3 cellular contexts compared by ENCODE assay signal in the genomic region with DNA sequence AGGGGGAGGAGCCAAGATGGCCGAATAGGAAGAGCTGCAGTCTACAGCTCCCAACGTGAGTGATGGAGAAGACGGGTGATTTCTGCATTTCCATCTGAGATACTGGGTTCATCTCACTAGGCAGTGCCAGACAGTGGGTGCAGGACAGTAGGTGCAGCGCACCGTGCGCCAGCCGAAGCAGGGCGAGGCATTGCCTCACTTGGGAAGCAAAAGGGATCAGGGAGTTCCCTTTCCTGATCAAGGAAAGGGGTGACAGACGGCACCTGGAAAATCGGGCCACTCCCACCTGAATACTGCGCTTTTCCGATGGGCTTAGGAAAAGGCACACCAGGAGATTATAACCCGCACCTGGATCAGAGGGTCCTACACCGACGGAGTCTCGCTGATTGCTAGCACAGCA.
DNase-seq lines count a peak whose midpoint lies in the region; TF ChIP-seq lines count a peak whose summit lies in the region.
"Not testable (repeated sequence)": the region's sequence is repeated elsewhere in the genome, so short reads cannot be mapped to it uniquely, and the experiment has no call there.

No MANE protein-coding gene starts in this region.

- DNase-seq in HT-29 (ENCODE audit: low spot score), result peak; percentile 51
- DNase-seq in activated effector memory CD4-positive, alpha-beta T cell treated with anti-CD3 and anti-CD28 coated beads, Interleukin-2, amount 50 U/mL, for 16 hours, result peak; percentile 39
- DNase-seq in spleen, result peak; percentile 25

- intact Hi-C loops in spleen (cut with DNase I; ENCODE audit: low total_unique reads), result not testable (repeated sequence)

- not testable (repeated sequence) for TF ChIP-seq POLR2A in spleen (IDR thresholded peaks at IDR 0.05)

- TF ChIP-seq CTCF in spleen (IDR thresholded peaks at IDR 0.05 in 8 of 11, conservative IDR thresholded peaks at IDR 0.05 in 3 of 11), result not testable (repeated sequence)

- WGBS in spleen, 5 donors, result 90 to 96% (median 95%) methylated on average over 16 of the region's 16 CpGs

- H3K4me3 ChIP-seq in spleen, result not testable (repeated sequence)

- H3K9me3 ChIP-seq in spleen, result not testable (repeated sequence)

- not testable (repeated sequence) for H3K27me3 ChIP-seq in spleen (replicated peaks in 1 of 7)

- not testable (repeated sequence) for H3K27ac ChIP-seq in spleen

- H3K36me3 ChIP-seq in spleen, result not testable (repeated sequence)

- H3K4me1 ChIP-seq in spleen, result not testable (repeated sequence)
